8 cellular contexts compared by ENCODE assay signal in the genomic region with DNA sequence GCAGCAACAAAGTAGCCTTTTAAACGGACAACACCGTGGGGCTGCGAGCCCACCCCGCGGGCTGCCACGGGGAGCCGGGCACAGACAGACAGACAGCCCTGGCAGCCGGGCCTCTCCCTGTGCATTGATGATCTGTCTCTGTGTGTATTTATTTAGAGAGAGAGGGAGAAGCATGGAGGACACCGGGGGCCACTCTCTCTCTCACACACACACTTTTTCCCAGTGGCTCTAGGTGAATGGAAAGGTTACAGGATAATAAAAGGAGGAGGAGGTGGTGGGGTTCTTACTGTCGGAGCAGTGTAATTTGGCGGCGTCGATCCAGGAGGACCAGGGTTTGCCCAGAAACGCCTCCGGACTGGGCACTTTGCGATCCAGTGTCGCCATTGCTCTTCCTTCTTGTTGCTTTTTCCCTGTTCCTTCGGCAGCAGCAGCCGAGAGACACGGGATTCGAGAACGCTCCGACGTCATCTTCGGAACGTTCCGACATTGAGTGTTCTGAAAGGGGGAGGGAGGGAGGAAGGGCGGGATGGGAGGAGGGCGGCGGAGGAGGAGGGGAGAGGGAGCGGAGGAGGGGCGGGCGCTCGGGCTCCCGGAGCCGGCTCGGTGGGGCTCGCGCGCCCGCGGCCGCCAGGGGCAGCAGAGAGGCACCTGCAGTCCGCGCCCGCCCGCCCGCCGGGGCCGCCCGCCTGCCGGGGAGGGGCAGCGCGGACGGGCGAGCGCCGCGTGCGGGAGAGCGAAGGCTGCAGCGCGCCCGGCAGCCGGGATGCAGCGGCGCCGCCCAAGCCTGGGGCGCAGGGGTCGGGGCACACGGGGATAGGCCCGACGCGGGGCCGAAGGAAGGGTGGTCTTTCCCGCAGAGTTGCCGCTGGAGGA. TPM values are rescaled to one million over a fixed set of nuclear protein-coding genes. Genes with fewer than 3 reads are reported as not detected.
DNase-seq lines count a peak whose midpoint lies in the region; ATAC-seq and TF ChIP-seq lines count a peak whose summit lies in the region.

A gene with protein sequence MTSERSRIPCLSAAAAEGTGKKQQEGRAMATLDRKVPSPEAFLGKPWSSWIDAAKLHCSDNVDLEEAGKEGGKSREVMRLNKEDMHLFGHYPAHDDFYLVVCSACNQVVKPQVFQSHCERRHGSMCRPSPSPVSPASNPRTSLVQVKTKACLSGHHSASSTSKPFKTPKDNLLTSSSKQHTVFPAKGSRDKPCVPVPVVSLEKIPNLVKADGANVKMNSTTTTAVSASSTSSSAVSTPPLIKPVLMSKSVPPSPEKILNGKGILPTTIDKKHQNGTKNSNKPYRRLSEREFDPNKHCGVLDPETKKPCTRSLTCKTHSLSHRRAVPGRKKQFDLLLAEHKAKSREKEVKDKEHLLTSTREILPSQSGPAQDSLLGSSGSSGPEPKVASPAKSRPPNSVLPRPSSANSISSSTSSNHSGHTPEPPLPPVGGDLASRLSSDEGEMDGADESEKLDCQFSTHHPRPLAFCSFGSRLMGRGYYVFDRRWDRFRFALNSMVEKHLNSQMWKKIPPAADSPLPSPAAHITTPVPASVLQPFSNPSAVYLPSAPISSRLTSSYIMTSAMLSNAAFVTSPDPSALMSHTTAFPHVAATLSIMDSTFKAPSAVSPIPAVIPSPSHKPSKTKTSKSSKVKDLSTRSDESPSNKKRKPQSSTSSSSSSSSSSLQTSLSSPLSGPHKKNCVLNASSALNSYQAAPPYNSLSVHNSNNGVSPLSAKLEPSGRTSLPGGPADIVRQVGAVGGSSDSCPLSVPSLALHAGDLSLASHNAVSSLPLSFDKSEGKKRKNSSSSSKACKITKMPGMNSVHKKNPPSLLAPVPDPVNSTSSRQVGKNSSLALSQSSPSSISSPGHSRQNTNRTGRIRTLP (minus strand): TSS at position 509 of the 873 bp plus-strand sequence. CDS start 41 bp downstream, at position 468.

- peak within 1 kb of the TSS; percentile 97 for H3K4me3 Mint-ChIP-seq in CD8-positive, alpha-beta T cell
- peak within 1 kb of the TSS; percentile 88 for H3K4me3 Mint-ChIP-seq in activated T-cell treated with anti-CD3 and anti-CD28 coated beads, Interleukin-2, amount 50 U/mL, for 4 hours

- peak within 1 kb of the TSS; percentile 96 for H3K27ac Mint-ChIP-seq in CD8-positive, alpha-beta T cell

- H4K20me1 ChIP-seq in Karpas-422 (ENCODE audit: insufficient read depth, low read depth, low read length), result no peaks in the 10 kb centered on the region

- 1% methylated on average over 20 of the region's 77 CpGs for WGBS in esophagus muscularis mucosa

- H3K9ac ChIP-seq in Karpas-422 (ENCODE audit: low read length) (no peak within 1 kb of the TSS), muscle layer of colon (ENCODE audit: low read length) (peak within 1 kb of the TSS; percentile 99)

- TF ChIP-seq POLR2A in esophagus muscularis mucosa (IDR thresholded peaks at IDR 0.05; ENCODE audit: low read depth), result peak; percentile 34

- peak within 1 kb of the TSS; percentile 53 for H3K27ac ChIP-seq in CD8-positive, alpha-beta T cell (ENCODE audit: low read depth, low read length)
- H3K27ac ChIP-seq in Karpas-422 (ENCODE audit: low read length), result no peak within 1 kb of the TSS
- H3K27ac ChIP-seq in Panc1 (ENCODE audit: low read length), result peak within 1 kb of the TSS; percentile 91
- peak within 1 kb of the TSS; percentile 85 to 93 (median 88) for H3K27ac ChIP-seq in esophagus muscularis mucosa (replicated peaks in 1 of 4)
- peak within 1 kb of the TSS; percentile 91 for H3K27ac ChIP-seq in muscle layer of colon (ENCODE audit: low read depth, low read length)

- peaks cover 37% of the 10 kb centered on the region for H3K4me1 ChIP-seq in CD8-positive, alpha-beta T cell (ENCODE audit: insufficient read depth, low read length)
- peaks cover 3% of the 10 kb centered on the region; the same call in 1 of the 2 replicates for H3K4me1 ChIP-seq in Karpas-422 (ENCODE audit: low read length)
- peaks cover 27% of the 10 kb centered on the region for H3K4me1 ChIP-seq in Panc1 (ENCODE audit: control insufficient read depth, insufficient read depth, low read length)
- H3K4me1 ChIP-seq in esophagus muscularis mucosa, result peaks cover 18 to 65% (median 44%) of the 10 kb centered on the region in 4 donors
- H3K4me1 ChIP-seq in muscle layer of colon (ENCODE audit: insufficient read depth, low read length), result peaks cover 38% of the 10 kb centered on the region

- H3K9me2 ChIP-seq in Karpas-422 (replicated peaks; ENCODE audit: insufficient read depth, low read length), result no peaks in the 10 kb centered on the region

- BruUV-seq in Panc1 (replicated peaks; lab: Mats Ljungman, UMichigan), result no TSS peak

- peak; percentile 29 for TF ChIP-seq CTCF in CD8-positive, alpha-beta T cell (IDR thresholded peaks at IDR 0.05)
- TF ChIP-seq CTCF in Panc1 (IDR thresholded peaks at IDR 0.05), result peak; percentile 98
- TF ChIP-seq CTCF in esophagus muscularis mucosa (IDR thresholded peaks at IDR 0.05), result peak; percentile 45 to 80 (median 75)

- TF ChIP-seq EP300 in esophagus muscularis mucosa (IDR thresholded peaks at IDR 0.05), result peak; percentile 35

- intact Hi-C loops in CD8-positive, alpha-beta T cell (cut with DNase I, micrococcal nuclease), result loop anchor here (1.0 to 10.0 kb wide), 19 partner anchors 20 to 1291 kb away; a partner anchor contains a TSS
- intact Hi-C loops in Panc1 (cut with micrococcal nuclease; ENCODE audit: unreplicated experiment), result loop anchor here (5.0 to 10.0 kb wide), 4 partner anchors 112 to 222 kb away; no protein-coding TSS in a partner anchor
- intact Hi-C loops in esophagus muscularis mucosa (cut with DNase I), result loop anchor here (1.0 to 5.0 kb wide), 4 partner anchors 104 to 219 kb away; no protein-coding TSS in a partner anchor

- H3K9me3 Mint-ChIP-seq in CD8-positive, alpha-beta T cell, result no peaks in the 10 kb centered on the region
- H3K9me3 Mint-ChIP-seq in activated T-cell treated with anti-CD3 and anti-CD28 coated beads, Interleukin-2, amount 50 U/mL, for 4 hours, result no peaks in the 10 kb centered on the region

- POLR2A ChIA-PET in CD8-positive, alpha-beta T cell (lab: Charles Lee), result interaction anchor here (0.6 to 2.4 kb wide), 9 partner anchors 11 to 214 kb away, joined by 3 to 10 read pairs (median 4); no protein-coding TSS in a partner anchor
- POLR2A ChIA-PET in Panc1 (lab: Charles Lee), result interaction anchor here (0.6 kb wide), 1 partner anchor 160 kb away, joined by 6 read pairs; no protein-coding TSS in a partner anchor

- peaks cover 61% of the 10 kb centered on the region for H3K4me1 Mint-ChIP-seq in CD8-positive, alpha-beta T cell (ENCODE audit: low read depth)
- H3K4me1 Mint-ChIP-seq in activated T-cell treated with anti-CD3 and anti-CD28 coated beads, Interleukin-2, amount 50 U/mL, for 4 hours (ENCODE audit: low read depth), result peaks cover 62% of the 10 kb centered on the region

- peaks cover 16% of the 10 kb centered on the region for H3K36me3 Mint-ChIP-seq in CD8-positive, alpha-beta T cell
- H3K36me3 Mint-ChIP-seq in activated T-cell treated with anti-CD3 and anti-CD28 coated beads, Interleukin-2, amount 50 U/mL, for 4 hours (ENCODE audit: insufficient read depth), result no peaks in the 10 kb centered on the region

- H3K79me2 ChIP-seq in Karpas-422 (ENCODE audit: low read length), result no peaks in the 10 kb centered on the region

- CTCF ChIA-PET in CD8-positive, alpha-beta T cell (lab: Charles Lee), result interaction anchor here (0.6 to 3.1 kb wide), 28 partner anchors 9 to 220 kb away, joined by 3 to 18 read pairs (median 4); no protein-coding TSS in a partner anchor
- CTCF ChIA-PET in Panc1 (lab: Charles Lee), result interaction anchor here (1.0 to 1.2 kb wide), 2 partner anchors 12 to 115 kb away, joined by 3 to 4 read pairs; no protein-coding TSS in a partner anchor

- in situ Hi-C loops in Panc1 (cut with HindIII; ENCODE audit: low pct_unique_long_range_greater_than_20kb, low sequenced_read_pairs), result no loop called here

- H3K4me3 ChIP-seq in CD8-positive, alpha-beta T cell (ENCODE audit: low read depth, low read length), result peak within 1 kb of the TSS; percentile 76
- H3K4me3 ChIP-seq in Karpas-422 (ENCODE audit: low read length) (no peak within 1 kb of the TSS), Panc1 (ENCODE audit: low read depth in 2 of 2, low read length in 2 of 2) (peak within 1 kb of the TSS; percentile 88 to 98), esophagus muscularis mucosa (peak within 1 kb of the TSS; percentile 66 to 84 (median 82)), muscle layer of colon (ENCODE audit: low read depth in 1 of 2, low read length in 2 of 2) (peak within 1 kb of the TSS; percentile 83 to 85)

- ATAC-seq in CD8-positive, alpha-beta T cell, result peak; percentile 94
- ATAC-seq in GM21528 (IDR thresholded peaks at IDR 0.05; ENCODE audit: low FRiP score, unreplicated experiment), result peak; percentile 80
- ATAC-seq in Panc1, result peak; percentile 92
- peak; percentile 89 to 91 for ATAC-seq in activated T-cell treated with anti-CD3 and anti-CD28 coated beads, Interleukin-2, amount 50 U/mL, for 4 hours

- no peak within 1 kb of the TSS for H2AFZ ChIP-seq in Karpas-422 (ENCODE audit: low read length)

- no peaks in the 10 kb centered on the region for H3K27me3 Mint-ChIP-seq in CD8-positive, alpha-beta T cell (ENCODE audit: low read depth)
- no peaks in the 10 kb centered on the region for H3K27me3 Mint-ChIP-seq in activated T-cell treated with anti-CD3 and anti-CD28 coated beads, Interleukin-2, amount 50 U/mL, for 4 hours (ENCODE audit: low read depth)

- peak within 1 kb of the TSS; percentile 32 for H3K4me2 ChIP-seq in Karpas-422 (ENCODE audit: low read depth, low read length, poor library complexity, severe bottlenecking)

- DNase-seq in CD8-positive, alpha-beta T cell, result peak; percentile 81 to 94 (median 89)
- DNase-seq in Karpas-422 (peak; percentile 75), Panc1 (ENCODE audit: low read depth, low spot score) (peak; percentile 88), esophagus muscularis mucosa (ENCODE audit: extremely low spot score) (peak; percentile 97)
- DNase-seq in activated T-cell treated with anti-CD3 and anti-CD28 coated beads, Interleukin-2, amount 50 U/mL, for 4 hours, result peak; percentile 90
- DNase-seq in stimulated activated CD8-positive, alpha-beta memory T cell treated with anti-CD3 and anti-CD28 coated beads, Interleukin-4, amount 100 ng/mL, for 48 hours, result peak; percentile 92

- H3K9me3 ChIP-seq in CD8-positive, alpha-beta T cell (ENCODE audit: low read length), result no peaks in the 10 kb centered on the region
- H3K9me3 ChIP-seq in Karpas-422 (ENCODE audit: low read length), result no peaks in the 10 kb centered on the region
- no peaks in the 10 kb centered on the region for H3K9me3 ChIP-seq in Panc1 (ENCODE audit: control insufficient read depth, insufficient read depth, low read depth, low read length)
- H3K9me3 ChIP-seq in esophagus muscularis mucosa, result no peaks in the 10 kb centered on the region
- no peaks in the 10 kb centered on the region for H3K9me3 ChIP-seq in muscle layer of colon (ENCODE audit: low read length)

- H3K36me3 ChIP-seq in CD8-positive, alpha-beta T cell (ENCODE audit: insufficient read depth, low read length), result no peaks in the 10 kb centered on the region
- no peaks in the 10 kb centered on the region for H3K36me3 ChIP-seq in Karpas-422 (ENCODE audit: insufficient read depth, low read length)
- H3K36me3 ChIP-seq in Panc1 (ENCODE audit: control insufficient read depth, insufficient read depth, low read length), result peaks cover 4% of the 10 kb centered on the region; the same call in 1 of the 2 replicates
- H3K36me3 ChIP-seq in esophagus muscularis mucosa, result peaks cover 0 to 4% (median 0%) of the 10 kb centered on the region in 4 donors
- no peaks in the 10 kb centered on the region for H3K36me3 ChIP-seq in muscle layer of colon (ENCODE audit: insufficient read depth, low read length)

- no peaks in the 10 kb centered on the region for H3K27me3 ChIP-seq in CD8-positive, alpha-beta T cell (ENCODE audit: insufficient read depth, low read length)
- no peaks in the 10 kb centered on the region for H3K27me3 ChIP-seq in Karpas-422 (ENCODE audit: low read length)
- no peaks in the 10 kb centered on the region for H3K27me3 ChIP-seq in Panc1 (ENCODE audit: control insufficient read depth, insufficient read depth, low read length)
- H3K27me3 ChIP-seq in esophagus muscularis mucosa, result no peaks in the 10 kb centered on the region
- H3K27me3 ChIP-seq in muscle layer of colon (ENCODE audit: control insufficient read depth in 1 of 2, insufficient read depth in 2 of 2, low read length in 2 of 2), result no peaks in the 10 kb centered on the region

RNA-seq across cellular contexts. Expression of the gene that starts here (rescaled TPM):
- 10 to 100 TPM; 17.0 to 18.5 TPM for total RNA-seq in CD8-positive, alpha-beta T cell
- total RNA-seq in Karpas-422 (2014; rRNA removed; shearing (Covaris generic); ENCODE audit: low replicate concordance), result not detected in 2 replicates
- total RNA-seq in Panc1 (2021; ENCODE audit: unreplicated experiment) (10.8 TPM), esophagus muscularis mucosa (10 to 100 TPM in 2 of 4 donors, 1 to 10 TPM in 2; 4.6 to 12.5 (median 10.1) TPM)
- polyA plus RNA-seq in Panc1 (2012; ENCODE audit: insufficient read length), result 3.9 TPM
- total RNA-seq in activated T-cell treated with anti-CD3 and anti-CD28 coated beads, Interleukin-2, amount 50 U/mL, for 4 hours, result 1 to 10 TPM; 2.5 to 5.5 (median 5.4) TPM

Comparison
In these comparisons a context has a peak if more than half of its experiments do, and no peak if none do; other contexts are left out.
1. Peak in DNase-seq and H3K4me2 ChIP-seq in Karpas-422; RNA of the gene not detected or under 1 TPM.
2. CTCF ChIP-seq: peak in every context shown above with its lines; median percentile 98 in Panc1; 75 in esophagus muscularis mucosa; 29 in CD8-positive, alpha-beta T cell.